ENCODE assay signal across 7 cellular contexts in genomic region chr1:144077167-144077841, GRCh38.
A peak's percentile ranks its signal among the peaks of the same experiment; 100 is the strongest.
DNase-seq lines count a peak whose midpoint lies in the region; ATAC-seq and TF ChIP-seq lines count a peak whose summit lies in the region.
"Not testable (repeated sequence)": the region's sequence is repeated elsewhere in the genome, so short reads cannot be mapped to it uniquely, and the experiment has no call there.

No MANE protein-coding gene starts in this region.

- H3K9me3 Mint-ChIP-seq in activated T-cell treated with anti-CD3 and anti-CD28 coated beads, Interleukin-2, amount 50 U/mL, for 72 hours; naive thymus-derived CD8-positive, alpha-beta T cell: not testable (repeated sequence)

- DNase-seq in GM06990 (ENCODE audit: extremely low read depth, insufficient read length) = not testable (repeated sequence)
- DNase-seq in SK-MEL-5 (ENCODE audit: low read depth, low spot score) (peak; percentile 0), cerebellum (ENCODE audit: low spot score) (peak; percentile 0), heart right ventricle (peak in 1 of 2 donors; percentile 4)
- DNase-seq in activated T-cell treated with anti-CD3 and anti-CD28 coated beads, Interleukin-2, amount 50 U/mL, for 72 hours = peak; percentile 2 to 40
- peak in 8 of 10 donors; percentile 17 to 70 (median 54) for DNase-seq in naive thymus-derived CD8-positive, alpha-beta T cell
- DNase-seq in stimulated activated CD4-positive, alpha-beta T cell treated with anti-CD3 and anti-CD28 coated beads, Interleukin-1b, Interleukin-23, amount 100 ng/mL, for 48 hours = peak; percentile 2

- H3K36me3 Mint-ChIP-seq in activated T-cell treated with anti-CD3 and anti-CD28 coated beads, Interleukin-2, amount 50 U/mL, for 72 hours (ENCODE audit: insufficient read depth in 2 of 2); naive thymus-derived CD8-positive, alpha-beta T cell: not testable (repeated sequence)

- POLR2A ChIA-PET in naive thymus-derived CD8-positive, alpha-beta T cell (lab: Charles Lee) = not testable (repeated sequence)

- 1% methylated on average over 84 to 91 of the region's 93 CpGs for WGBS in heart right ventricle, 2 donors

- in situ Hi-C loops in SK-MEL-5 (cut with HindIII; ENCODE audit: low pct_unique_long_range_greater_than_20kb, low sequenced_read_pairs) = not testable (repeated sequence)

- ATAC-seq in activated T-cell treated with anti-CD3 and anti-CD28 coated beads, Interleukin-2, amount 50 U/mL, for 72 hours (replicated peaks in 1 of 2); heart right ventricle: not testable (repeated sequence)
- ATAC-seq in naive thymus-derived CD8-positive, alpha-beta T cell = peak in 1 of 2 donors; percentile 46

- not testable (repeated sequence) for TF ChIP-seq CTCF in GM06990 (IDR thresholded peaks at IDR 0.05; ENCODE audit: insufficient read depth, low read length, poor library complexity, severe bottlenecking); heart right ventricle (IDR thresholded peaks at IDR 0.05)

- H3K4me1 Mint-ChIP-seq in activated T-cell treated with anti-CD3 and anti-CD28 coated beads, Interleukin-2, amount 50 U/mL, for 72 hours (ENCODE audit: low read depth); naive thymus-derived CD8-positive, alpha-beta T cell: not testable (repeated sequence)

- H3K27ac Mint-ChIP-seq in activated T-cell treated with anti-CD3 and anti-CD28 coated beads, Interleukin-2, amount 50 U/mL, for 72 hours; naive thymus-derived CD8-positive, alpha-beta T cell: not testable (repeated sequence)

- intact Hi-C loops in heart right ventricle (cut with DNase I) = not testable (repeated sequence)

- not testable (repeated sequence) for H3K4me1 ChIP-seq in heart right ventricle

- peak overlapping the region; percentile 62 to 70 for H3K4me3 Mint-ChIP-seq in activated T-cell treated with anti-CD3 and anti-CD28 coated beads, Interleukin-2, amount 50 U/mL, for 72 hours
- peak overlapping the region in 9 of 10 donors; percentile 10 to 76 (median 67) for H3K4me3 Mint-ChIP-seq in naive thymus-derived CD8-positive, alpha-beta T cell

- H3K27me3 ChIP-seq in GM06990 (replicated peaks; ENCODE audit: control insufficient read depth, insufficient read depth, low read length); heart right ventricle: not testable (repeated sequence)

- not testable (repeated sequence) for H3K27me3 Mint-ChIP-seq in activated T-cell treated with anti-CD3 and anti-CD28 coated beads, Interleukin-2, amount 50 U/mL, for 72 hours (ENCODE audit: low read depth); naive thymus-derived CD8-positive, alpha-beta T cell

- H3K27ac ChIP-seq in heart right ventricle = not testable (repeated sequence)

- not testable (repeated sequence) for H3K9me3 ChIP-seq in heart right ventricle

- H3K4me3 ChIP-seq in GM06990 (replicated peaks; ENCODE audit: low read depth, low read length) (peak overlapping the region; percentile 31), heart right ventricle (peak overlapping the region in 9 of 10 donors; percentile 19 to 68 (median 46))

- H3K36me3 ChIP-seq in GM06990 (ENCODE audit: control insufficient read depth, insufficient read depth, low read length); heart right ventricle: not testable (repeated sequence)
